ENCODE assay signal across 38 cellular contexts in the genomic region with DNA sequence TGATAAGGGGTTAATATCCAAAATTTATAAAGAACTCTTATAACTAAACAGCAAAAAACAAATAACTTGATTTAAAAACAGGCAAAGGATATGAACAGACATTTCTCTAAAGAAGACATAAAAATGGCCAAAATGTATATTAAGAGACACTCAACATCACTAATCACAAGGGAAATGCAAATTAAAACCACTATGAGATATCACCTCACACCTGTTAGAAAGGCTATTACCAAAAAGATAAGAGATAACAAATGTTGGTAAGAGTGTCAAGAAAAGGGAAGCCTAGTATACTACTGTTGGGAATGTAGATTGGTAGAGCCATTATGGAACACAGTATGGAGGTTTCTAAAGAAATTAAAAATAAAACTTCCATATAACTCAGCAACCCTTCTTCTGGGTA. TPM values are rescaled to one million over a fixed set of nuclear protein-coding genes. Genes with fewer than 3 reads are reported as not detected.
"Had no signal": no experiment of that assay in that cellular context is flagged by ENCODE, and none has a peak within 500 bp of the region (broad histone marks: within the 10 kb centered on the region; RNA-seq: fewer than 3 reads in every experiment).

No MANE protein-coding gene starts in this region.

- H3K4me3 Mint-ChIP-seq: activated B cell treated with CpG ODN at 0.5 μM for 24 hours; activated CD4-positive, alpha-beta memory T cell treated with anti-CD3 and anti-CD28 coated beads for 36 hours; activated CD4-positive, alpha-beta T cell treated with anti-CD3 and anti-CD28 coated beads, Interleukin-2, amount 10 ng/mL, durations not matched to agents 24 days and 14 days; activated CD8-positive, alpha-beta T cell treated with anti-CD3 and anti-CD28 coated beads for 36 hours; activated naive CD4-positive, alpha-beta T cell treated with anti-CD3 and anti-CD28 coated beads for 36 hours; activated naive CD8-positive, alpha-beta T cell treated with anti-CD3 and anti-CD28 coated beads for 36 hours; activated T-cell treated with anti-CD3 and anti-CD28 coated beads, Interleukin-2, amount 50 U/mL, for 4 hours; activated T-cell treated with anti-CD3 and anti-CD28 coated beads, Interleukin-2, amount 50 U/mL, for 72 hours; activated T-helper 1 cell treated with anti-CD3 and anti-CD28 coated beads, Interleukin-12 subunit alpha, Interleukin-12 subunit beta, Interleukin-2, Interleukin-4 antibody, amounts not matched to agents 30 ng/mL and 10 ng/mL and 1 ng/mL, durations not matched to agents 14 hours and 24 hours and 36 hours; activated T-helper 17 cell treated with anti-CD3 and anti-CD28 coated beads, Interleukin-2, amount 50 U/mL, for 72 hours; T-helper 1 cell treated with Interleukin-12 subunit alpha and Interleukin-12 subunit beta and Interleukin-4 antibody, amounts not matched to agents 30 μg/mL and 1 μg/mL, for 36 hours; T-helper 2 cell treated with Interferon-gamma antibody and Interleukin-4, amounts not matched to agents 5 μg/mL and 100 μg/mL, for 36 hours had no signal

- H3K4me1 Mint-ChIP-seq: activated B cell treated with CpG ODN at 0.5 μM for 24 hours; activated naive CD8-positive, alpha-beta T cell treated with anti-CD3 and anti-CD28 coated beads for 36 hours had no signal

- H3K36me3 Mint-ChIP-seq: activated CD4-positive, alpha-beta memory T cell treated with anti-CD3 and anti-CD28 coated beads for 36 hours; activated naive CD8-positive, alpha-beta T cell treated with anti-CD3 and anti-CD28 coated beads for 36 hours had no signal

- H3K9me3 ChIP-seq: adrenal gland, body of pancreas, breast epithelium had no signal

- FAIRE-seq: astrocyte, TTC549 had no signal

- H3K4me1 ChIP-seq: adrenal gland, body of pancreas, breast epithelium had no signal

- H3K27ac ChIP-seq: adrenal gland, body of pancreas, brain microvascular endothelial cell, breast epithelium, VCaP had no signal

- DNase-seq: activated B cell treated with CpG ODN at 0.5 μM for 24 hours; activated CD4-positive, alpha-beta memory T cell treated with anti-CD3 and anti-CD28 coated beads for 36 hours; activated CD4-positive, alpha-beta T cell treated with anti-CD3 and anti-CD28 coated beads for 4 hours; activated CD4-positive, alpha-beta T cell treated with anti-CD3 and anti-CD28 coated beads, Interleukin-2, amount 10 ng/mL, durations not matched to agents 24 days and 14 days; activated CD4-positive, alpha-beta T cell treated with anti-CD3 and anti-CD28 coated beads, Interleukin-2, amount 50 U/mL, for 1 hour; activated CD4-positive, alpha-beta T cell treated with anti-CD3 and anti-CD28 coated beads, Interleukin-2, amount 50 U/mL, for 4 hours; activated CD4-positive, CD25-positive, alpha-beta regulatory T cell treated with anti-CD3 and anti-CD28 coated beads, Interleukin-2, amount 50 U/mL, for 72 hours; activated CD8-positive, alpha-beta memory T cell treated with anti-CD3 and anti-CD28 coated beads, Interleukin-2, amount 50 U/mL, for 4 hours; activated CD8-positive, alpha-beta T cell treated with anti-CD3 and anti-CD28 coated beads for 36 hours; activated effector memory CD4-positive, alpha-beta T cell treated with anti-CD3 and anti-CD28 coated beads, Interleukin-2, amount 50 U/mL, for 16 hours; activated gamma-delta T cell treated with Interleukin-2 at 50 U/mL for 16 hours; activated naive CD4-positive, alpha-beta T cell; activated naive CD4-positive, alpha-beta T cell treated with anti-CD3 and anti-CD28 coated beads for 36 hours; activated naive CD4-positive, alpha-beta T cell treated with anti-CD3 and anti-CD28 coated beads, Interleukin-2, amount 50 U/mL, for 16 hours; activated naive CD8-positive, alpha-beta T cell treated with anti-CD3 and anti-CD28 coated beads for 36 hours; activated T-cell treated with anti-CD3 and anti-CD28 coated beads for 4 hours; activated T-cell treated with anti-CD3 and anti-CD28 coated beads, Interleukin-2, amount 50 U/mL, for 1 hour; activated T-cell treated with anti-CD3 and anti-CD28 coated beads, Interleukin-2, amount 50 U/mL, for 4 hours; activated T-cell treated with anti-CD3 and anti-CD28 coated beads, Interleukin-2, amount 50 U/mL, for 72 hours; adrenal gland; amniotic stem cell; aorta; body of pancreas; brain microvascular endothelial cell; central memory CD4-positive, alpha-beta T cell; T-helper 1 cell; T-helper 2 cell; T-helper 9 cell had no signal

- ATAC-seq: activated CD8-positive, alpha-beta T cell treated with anti-CD3 and anti-CD28 coated beads for 36 hours; activated naive CD4-positive, alpha-beta T cell treated with anti-CD3 and anti-CD28 coated beads, Interleukin-2, amount 50 U/mL, for 72 hours; activated T-cell treated with anti-CD3 and anti-CD28 coated beads, Interleukin-2, amount 50 U/mL, for 4 hours; activated T-cell treated with anti-CD3 and anti-CD28 coated beads, Interleukin-2, amount 50 U/mL, for 72 hours; activated T-helper 17 cell treated with anti-CD3 and anti-CD28 coated beads, Interleukin-2, amount 50 U/mL, for 72 hours; body of pancreas had no signal

- H3K27me3 Mint-ChIP-seq: activated CD8-positive, alpha-beta T cell treated with anti-CD3 and anti-CD28 coated beads for 36 hours had no signal

- H3K27ac Mint-ChIP-seq: activated B cell treated with CpG ODN at 0.5 μM for 24 hours; activated CD4-positive, alpha-beta memory T cell treated with anti-CD3 and anti-CD28 coated beads for 36 hours; activated CD4-positive, alpha-beta T cell treated with anti-CD3 and anti-CD28 coated beads, Interleukin-2, amount 10 ng/mL, durations not matched to agents 24 days and 14 days; activated CD8-positive, alpha-beta T cell treated with anti-CD3 and anti-CD28 coated beads for 36 hours; activated naive CD4-positive, alpha-beta T cell treated with anti-CD3 and anti-CD28 coated beads for 36 hours; activated naive CD4-positive, alpha-beta T cell treated with anti-CD3 and anti-CD28 coated beads, Interleukin-2, amount 50 U/mL, for 72 hours; activated naive CD8-positive, alpha-beta T cell treated with anti-CD3 and anti-CD28 coated beads for 36 hours; activated T-cell treated with anti-CD3 and anti-CD28 coated beads, Interleukin-2, amount 50 U/mL, for 72 hours; activated T-helper 1 cell treated with anti-CD3 and anti-CD28 coated beads, Interleukin-12 subunit alpha, Interleukin-12 subunit beta, Interleukin-2, Interleukin-4 antibody, amounts not matched to agents 30 ng/mL and 10 ng/mL and 1 ng/mL, durations not matched to agents 14 hours and 24 hours and 36 hours; activated T-helper 17 cell treated with anti-CD3 and anti-CD28 coated beads, Interleukin-2, amount 50 U/mL, for 72 hours; T-helper 1 cell treated with Interleukin-12 subunit alpha and Interleukin-12 subunit beta and Interleukin-4 antibody, amounts not matched to agents 30 μg/mL and 1 μg/mL, for 36 hours; T-helper 2 cell treated with Interferon-gamma antibody and Interleukin-4, amounts not matched to agents 5 μg/mL and 100 μg/mL, for 36 hours had no signal

- H3K4me3 ChIP-seq: adrenal gland, body of pancreas, breast epithelium had no signal

- H3K27me3 ChIP-seq: adrenal gland, body of pancreas, brain microvascular endothelial cell, breast epithelium had no signal

- H3K9me3 Mint-ChIP-seq: activated CD4-positive, alpha-beta memory T cell treated with anti-CD3 and anti-CD28 coated beads for 36 hours; activated CD4-positive, alpha-beta T cell treated with anti-CD3 and anti-CD28 coated beads, Interleukin-2, amount 10 ng/mL, durations not matched to agents 24 days and 14 days; activated CD8-positive, alpha-beta T cell treated with anti-CD3 and anti-CD28 coated beads for 36 hours; activated naive CD4-positive, alpha-beta T cell treated with anti-CD3 and anti-CD28 coated beads for 36 hours; activated naive CD4-positive, alpha-beta T cell treated with anti-CD3 and anti-CD28 coated beads, Interleukin-2, amount 50 U/mL, for 72 hours; activated T-cell treated with anti-CD3 and anti-CD28 coated beads, Interleukin-2, amount 50 U/mL, for 4 hours; activated T-helper 1 cell treated with anti-CD3 and anti-CD28 coated beads, Interleukin-12 subunit alpha, Interleukin-12 subunit beta, Interleukin-2, Interleukin-4 antibody, amounts not matched to agents 30 ng/mL and 10 ng/mL and 1 ng/mL, durations not matched to agents 14 hours and 24 hours and 36 hours; activated T-helper 17 cell treated with anti-CD3 and anti-CD28 coated beads, Interleukin-2, amount 50 U/mL, for 72 hours; T-helper 1 cell treated with Interleukin-12 subunit alpha and Interleukin-12 subunit beta and Interleukin-4 antibody, amounts not matched to agents 30 μg/mL and 1 μg/mL, for 36 hours; T-helper 2 cell treated with Interferon-gamma antibody and Interleukin-4, amounts not matched to agents 5 μg/mL and 100 μg/mL, for 36 hours had no signal

- H3K36me3 ChIP-seq: adrenal gland, brain microvascular endothelial cell, breast epithelium had no signal

RNA-seq across cellular contexts. Expression of a gene that starts 19.4 kb away (rescaled TPM):
- total RNA-seq: activated B cell treated with CpG ODN at 0.5 μM for 24 hours; activated CD4-positive, alpha-beta memory T cell treated with anti-CD3 and anti-CD28 coated beads for 36 hours; activated CD4-positive, alpha-beta T cell treated with anti-CD3 and anti-CD28 coated beads, Interleukin-2, amount 10 ng/mL, durations not matched to agents 24 days and 14 days; activated CD8-positive, alpha-beta memory T cell treated with anti-CD3 and anti-CD28 coated beads for 36 hours; activated CD8-positive, alpha-beta T cell treated with anti-CD3 and anti-CD28 coated beads for 36 hours; activated naive CD4-positive, alpha-beta T cell treated with anti-CD3 and anti-CD28 coated beads for 36 hours; activated naive CD4-positive, alpha-beta T cell treated with anti-CD3 and anti-CD28 coated beads, Interleukin-2, amount 50 U/mL, for 72 hours; activated naive CD8-positive, alpha-beta T cell treated with anti-CD3 and anti-CD28 coated beads for 36 hours; activated T-cell treated with anti-CD3 and anti-CD28 coated beads, Interleukin-2, amount 50 U/mL, for 4 hours; activated T-helper 1 cell treated with anti-CD3 and anti-CD28 coated beads, Interleukin-12 subunit alpha, Interleukin-12 subunit beta, Interleukin-2, Interleukin-4 antibody, amounts not matched to agents 30 ng/mL and 10 ng/mL and 1 ng/mL, durations not matched to agents 14 hours and 24 hours and 36 hours; activated T-helper 17 cell treated with anti-CD3 and anti-CD28 coated beads, Interleukin-2, amount 50 U/mL, for 72 hours had no signal
- polyA plus RNA-seq: aorta had no signal

RNA-seq across cellular contexts. Expression of a gene that starts 59.0 kb away (rescaled TPM):
- total RNA-seq: activated B cell treated with CpG ODN at 0.5 μM for 24 hours; activated CD4-positive, alpha-beta T cell treated with anti-CD3 and anti-CD28 coated beads, Interleukin-2, amount 10 ng/mL, durations not matched to agents 24 days and 14 days; activated CD8-positive, alpha-beta memory T cell treated with anti-CD3 and anti-CD28 coated beads for 36 hours; activated CD8-positive, alpha-beta T cell treated with anti-CD3 and anti-CD28 coated beads for 36 hours; activated naive CD4-positive, alpha-beta T cell treated with anti-CD3 and anti-CD28 coated beads for 36 hours; activated naive CD8-positive, alpha-beta T cell treated with anti-CD3 and anti-CD28 coated beads for 36 hours; activated T-helper 1 cell treated with anti-CD3 and anti-CD28 coated beads, Interleukin-12 subunit alpha, Interleukin-12 subunit beta, Interleukin-2, Interleukin-4 antibody, amounts not matched to agents 30 ng/mL and 10 ng/mL and 1 ng/mL, durations not matched to agents 14 hours and 24 hours and 36 hours had no signal
